ENCODE assay signal across 11 cellular contexts in the genomic region with DNA sequence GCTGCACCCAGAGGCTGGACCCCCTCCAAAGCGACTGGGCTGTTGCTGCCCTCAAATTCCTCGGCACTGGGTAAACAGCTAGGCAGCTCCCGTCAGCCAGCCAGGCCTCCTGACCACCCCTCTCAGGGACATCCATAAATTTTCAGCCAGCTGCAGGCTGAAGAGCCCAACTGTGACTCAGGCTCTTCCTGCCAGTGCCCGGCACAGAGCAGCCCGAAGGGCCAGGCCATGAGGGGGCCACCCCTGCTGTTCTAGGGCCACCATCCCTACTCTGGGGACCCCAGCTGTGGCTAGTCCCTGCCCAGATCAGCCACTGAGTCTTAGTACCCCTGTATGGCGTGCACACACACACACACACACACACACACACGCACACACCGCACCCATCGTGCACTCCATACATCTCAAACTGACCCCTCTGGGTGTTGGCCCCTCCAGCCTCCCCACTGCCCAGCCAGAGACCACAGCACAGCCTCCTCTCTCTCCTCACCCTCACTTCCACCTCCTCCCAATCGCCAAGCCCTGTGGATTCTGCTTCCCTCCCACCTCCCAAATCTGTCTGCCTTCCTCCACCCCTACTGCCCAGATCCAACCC. TPM values are rescaled to one million over a fixed set of nuclear protein-coding genes. Genes with fewer than 3 reads are reported as not detected.
DNase-seq lines count a peak whose midpoint lies in the region; ATAC-seq, FAIRE-seq and TF ChIP-seq lines count a peak whose summit lies in the region.
"Had no signal": no experiment of that assay in that cellular context is flagged by ENCODE, and none has a peak within 500 bp of the region (broad histone marks: within the 10 kb centered on the region; RNA-seq: fewer than 3 reads in every experiment).

No MANE protein-coding gene starts in this region.

- H4K20me1 ChIP-seq in neural progenitor cell (ENCODE audit: low read depth): no peaks in the 10 kb centered on the region

- H3K9ac ChIP-seq in neural progenitor cell: no peak overlapping the region

- TF ChIP-seq CTCF in spleen (IDR thresholded peaks at IDR 0.05 in 8 of 11, conservative IDR thresholded peaks at IDR 0.05 in 3 of 11): no peak
- no peak for TF ChIP-seq CTCF in neural progenitor cell (IDR thresholded peaks at IDR 0.05)

- 0 out of 2 replicates have a peak, but pooled peaks have one; percentile 12 for TF ChIP-seq POLR2A in GM12892 (IDR thresholded peaks at IDR 0.05; ENCODE audit: low read depth, low read length)
- no peak for TF ChIP-seq POLR2A in spleen (IDR thresholded peaks at IDR 0.05)

- H3K27ac Mint-ChIP-seq in activated CD8-positive, alpha-beta T cell treated with anti-CD3 and anti-CD28 coated beads, Interleukin-2, amount 10 ng/mL, durations not matched to agents 7 days and 5 days: peak overlapping the region; percentile 39
- no peak overlapping the region for H3K27ac Mint-ChIP-seq in neural progenitor cell

- POLR2A ChIA-PET in activated CD8-positive, alpha-beta T cell treated with anti-CD3 and anti-CD28 coated beads, Interleukin-2, amount 10 ng/mL, durations not matched to agents 7 days and 5 days (lab: Charles Lee): interaction anchor here (14.0 kb wide), 1 partner anchor 16 kb away, joined by 290 read pairs; no protein-coding TSS in a partner anchor

- H3K27ac ChIP-seq in spleen (peak overlapping the region in 6 of 8 donors; percentile 29 to 99 (median 78)), neural progenitor cell (no peak overlapping the region)

- no peak overlapping the region for H2AFZ ChIP-seq in neural progenitor cell (replicated peaks)

- H3K4me3 ChIP-seq in spleen: no peak overlapping the region
- no peak overlapping the region for H3K4me3 ChIP-seq in neural progenitor cell

- intact Hi-C loops in spleen (cut with DNase I; ENCODE audit: low total_unique reads): no loop called here

- CTCF ChIA-PET in activated CD8-positive, alpha-beta T cell treated with anti-CD3 and anti-CD28 coated beads, Interleukin-2, amount 10 ng/mL, durations not matched to agents 7 days and 5 days (lab: Charles Lee): interaction anchor here (3.3 to 17.9 kb wide), 5 partner anchors 14 to 40 kb away, joined by 18 to 242 read pairs (median 40); partner anchors contain the start of gene MATN1

- H3F3A ChIP-seq in neural progenitor cell (ENCODE audit: low read depth): no peaks in the 10 kb centered on the region

- H3K27me3 Mint-ChIP-seq in activated CD8-positive, alpha-beta T cell treated with anti-CD3 and anti-CD28 coated beads, Interleukin-2, amount 10 ng/mL, durations not matched to agents 7 days and 5 days (ENCODE audit: low read depth): no peaks in the 10 kb centered on the region
- H3K27me3 Mint-ChIP-seq in neural progenitor cell (ENCODE audit: insufficient read depth, low read depth): no peaks in the 10 kb centered on the region

- no peaks in the 10 kb centered on the region for H3K79me2 ChIP-seq in neural progenitor cell (ENCODE audit: low read depth)

- no peak for DNase-seq in GM12892 (ENCODE audit: insufficient read length)
- no peak for DNase-seq in activated CD8-positive, alpha-beta T cell treated with anti-CD3 and anti-CD28 coated beads, Interleukin-2, amount 10 ng/mL, durations not matched to agents 7 days and 5 days
- DNase-seq in islet precursor cell: peak; percentile 86
- no peak for DNase-seq in spleen
- no peak for DNase-seq in neural progenitor cell (ENCODE audit: low spot score)
- DNase-seq in NCI-H69 (lab: John Stamatoyannopoulos, UW): no peak
- DNase-seq in dermis blood vessel endothelial cell: no peak
- DNase-seq: activated CD4-positive, alpha-beta T cell treated with anti-CD3 and anti-CD28 coated beads, Interleukin-2, amount 50 U/mL, for 48 hours; stimulated activated CD4-positive, alpha-beta T cell treated with anti-CD3 and anti-CD28 coated beads, Interleukin-4, amount 100 ng/mL, for 24 hours had no signal

- ATAC-seq in activated CD8-positive, alpha-beta T cell treated with anti-CD3 and anti-CD28 coated beads, Interleukin-2, amount 10 ng/mL, durations not matched to agents 7 days and 5 days: no peak
- ATAC-seq in HG03039 (IDR thresholded peaks at IDR 0.05; ENCODE audit: unreplicated experiment): no peak

- H3K4me3 Mint-ChIP-seq in activated CD8-positive, alpha-beta T cell treated with anti-CD3 and anti-CD28 coated beads, Interleukin-2, amount 10 ng/mL, durations not matched to agents 7 days and 5 days: no peak overlapping the region
- no peak overlapping the region for H3K4me3 Mint-ChIP-seq in neural progenitor cell

- H3K9me3 Mint-ChIP-seq in activated CD8-positive, alpha-beta T cell treated with anti-CD3 and anti-CD28 coated beads, Interleukin-2, amount 10 ng/mL, durations not matched to agents 7 days and 5 days (ENCODE audit: insufficient read depth): no peaks in the 10 kb centered on the region
- peaks cover 5% of the 10 kb centered on the region for H3K9me3 Mint-ChIP-seq in neural progenitor cell

- H3K27me3 ChIP-seq in spleen (replicated peaks in 1 of 7) (no peaks in the 10 kb centered on the region), neural progenitor cell (no peaks in the 10 kb centered on the region)

- H3K36me3 ChIP-seq in spleen (no peaks in the 10 kb centered on the region), neural progenitor cell (no peaks in the 10 kb centered on the region)

- H3K4me2 ChIP-seq in neural progenitor cell: no peak overlapping the region

- H3K9me3 ChIP-seq in spleen (no peaks in the 10 kb centered on the region), neural progenitor cell (ENCODE audit: low read depth) (no peaks in the 10 kb centered on the region)

- WGBS in spleen, 5 donors: 68 to 84% (median 75%) methylated on average over 8 to 10 of the region's 10 CpGs

- H3K4me1 Mint-ChIP-seq in activated CD8-positive, alpha-beta T cell treated with anti-CD3 and anti-CD28 coated beads, Interleukin-2, amount 10 ng/mL, durations not matched to agents 7 days and 5 days (ENCODE audit: low read depth): peaks cover 88% of the 10 kb centered on the region
- H3K4me1 Mint-ChIP-seq in neural progenitor cell: peaks cover 32% of the 10 kb centered on the region

- H3K4me1 ChIP-seq in spleen (peaks cover 36 to 70% (median 51%) of the 10 kb centered on the region in 6 donors), neural progenitor cell (peaks cover 19% of the 10 kb centered on the region)

- peak; percentile 46 for FAIRE-seq in GM12892 (lab: Jason Lieb, UNC)
- FAIRE-seq: islet of Langerhans had no signal

- no peaks in the 10 kb centered on the region for H3K36me3 Mint-ChIP-seq in activated CD8-positive, alpha-beta T cell treated with anti-CD3 and anti-CD28 coated beads, Interleukin-2, amount 10 ng/mL, durations not matched to agents 7 days and 5 days (ENCODE audit: low read depth)
- H3K36me3 Mint-ChIP-seq in neural progenitor cell: no peaks in the 10 kb centered on the region

RNA-seq across cellular contexts. Expression of gene LAPTM5, which starts 6.2 kb away (rescaled TPM):
- polyA plus RNA-seq in GM12892 (2012; ENCODE audit: missing spikeins): 808 TPM
- total RNA-seq in activated CD8-positive, alpha-beta T cell treated with anti-CD3 and anti-CD28 coated beads, Interleukin-2, amount 10 ng/mL, durations not matched to agents 7 days and 5 days: 100 to 1,000 TPM; 407 to 413 TPM
- total RNA-seq in spleen (100 to 1,000 TPM; 473 to 747 (median 586) TPM), neural progenitor cell (ENCODE audit: low replicate concordance) (not detected in 2 replicates), dermis blood vessel endothelial cell (23.1 and 39.9 TPM in 2 replicates)
- 100 to 1,000 TPM; 419 to 691 (median 502) TPM for polyA plus RNA-seq in spleen

RNA-seq across cellular contexts. Expression of gene MATN1, which starts 40.4 kb away (rescaled TPM):
- 0.30 TPM for polyA plus RNA-seq in GM12892 (2012; ENCODE audit: missing spikeins)
- not detected for total RNA-seq in activated CD8-positive, alpha-beta T cell treated with anti-CD3 and anti-CD28 coated beads, Interleukin-2, amount 10 ng/mL, durations not matched to agents 7 days and 5 days
- total RNA-seq in spleen: 1 to 10 TPM in 1 of 7 donors, under 1 TPM in 5, not detected in 1; 0.30 to 1.1 (median 0.69) TPM
- under 1 TPM; 0.04 to 0.08 (median 0.06) TPM for polyA plus RNA-seq in spleen
- total RNA-seq in neural progenitor cell (ENCODE audit: low replicate concordance): 0.09 TPM in 1 of 2 replicates, not detected in the other
- 0.17 TPM in 1 of 2 replicates, not detected in the other for total RNA-seq in dermis blood vessel endothelial cell

Comparison
In these comparisons a context has a peak if more than half of its experiments do, and no peak if none do; other contexts are left out.
1. RNA of gene LAPTM5, which starts 6.2 kb away (total RNA-seq): 473 to 747 TPM in spleen, 407 to 413 TPM in activated CD8-positive, alpha-beta T cell treated with anti-CD3 and anti-CD28 coated beads, Interleukin-2, amount 10 ng/mL, durations not matched to agents 7 days and 5 days and 23.1 to 39.9 TPM in dermis blood vessel endothelial cell; not detected in neural progenitor cell; every median in the first group is over 10 times any median in the second.